In the genomic region with DNA sequence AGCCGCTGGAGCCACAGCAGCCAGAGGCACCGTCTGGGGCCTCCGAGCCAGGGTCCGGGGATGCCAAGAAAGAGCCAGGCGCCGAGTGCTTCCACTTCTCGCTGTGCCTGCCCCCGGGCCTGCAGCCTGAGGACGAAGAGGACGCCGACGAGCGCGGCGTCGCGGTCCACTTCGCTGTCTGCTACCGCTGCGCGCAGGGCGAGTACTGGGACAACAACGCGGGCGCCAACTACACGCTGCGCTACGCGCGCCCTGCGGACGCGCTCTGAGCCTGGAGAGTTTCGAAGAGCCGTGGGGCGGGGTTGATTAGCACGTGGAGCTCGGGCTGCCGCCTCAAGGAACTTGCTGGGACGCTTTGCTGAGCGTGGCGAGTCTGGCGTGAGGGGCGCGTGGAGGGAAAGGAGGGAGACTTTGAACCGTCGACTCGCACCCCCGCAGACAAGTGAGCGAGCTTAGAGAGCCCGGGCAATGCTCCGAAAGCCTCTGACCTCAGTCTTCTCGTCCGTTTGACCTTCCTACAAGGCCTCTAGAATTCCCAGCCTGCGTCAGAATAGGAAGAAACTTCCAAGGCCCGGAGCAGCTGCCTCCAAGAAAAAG, we compare ENCODE assay signal across 9 cellular contexts. TPM values are rescaled to one million over a fixed set of nuclear protein-coding genes. Genes with fewer than 3 reads are reported as not detected.
A peak's percentile ranks its signal among the peaks of the same experiment; 100 is the strongest.
DNase-seq lines count a peak whose midpoint lies in the region; ATAC-seq and TF ChIP-seq lines count a peak whose summit lies in the region.
"Had no signal": no experiment of that assay in that cellular context is flagged by ENCODE, and none has a peak within 500 bp of the region (broad histone marks: within the 10 kb centered on the region; RNA-seq: fewer than 3 reads in every experiment).

No MANE protein-coding gene starts in this region.

- TF ChIP-seq POLR2A in esophagus muscularis mucosa (IDR thresholded peaks at IDR 0.05; ENCODE audit: low read depth) (no peak), vagina (IDR thresholded peaks at IDR 0.05) (no peak)

- TF ChIP-seq CTCF in esophagus muscularis mucosa (IDR thresholded peaks at IDR 0.05) = no peak
- TF ChIP-seq CTCF in neural cell (IDR thresholded peaks at IDR 0.05; ENCODE audit: poor library complexity, severe bottlenecking) = no peak
- no peak for TF ChIP-seq CTCF in vagina (IDR thresholded peaks at IDR 0.05)
- no peak for TF ChIP-seq CTCF in GM20000 (IDR thresholded peaks at IDR 0.05; ENCODE audit: extremely low read depth, missing control alignments)

- H3K4me3 ChIP-seq in esophagus muscularis mucosa (peak overlapping the region; percentile 59 to 82 (median 72)), neural cell (ENCODE audit: low read length) (peak overlapping the region; percentile 75), vagina (peak overlapping the region; percentile 66 to 71)

- 70% methylated on average over 15 of the region's 56 CpGs for WGBS in esophagus muscularis mucosa

- peak overlapping the region in 3 of 4 donors; percentile 87 to 89 (median 88) for H3K27ac ChIP-seq in esophagus muscularis mucosa (replicated peaks in 1 of 4)
- no peak overlapping the region for H3K27ac ChIP-seq in neural cell (ENCODE audit: low read length)
- H3K27ac ChIP-seq in vagina = peak overlapping the region; percentile 88

- intact Hi-C loops in esophagus muscularis mucosa (cut with DNase I) (loop anchor here (10.0 kb wide), 1 partner anchor 62 kb away; no protein-coding TSS in a partner anchor), vagina (cut with DNase I) (no loop called here)

- no peak for TF ChIP-seq RAD21 in neural cell (conservative IDR thresholded peaks at IDR 0.05)

- no peaks in the 10 kb centered on the region for H3F3A ChIP-seq in neural cell (ENCODE audit: insufficient read depth, low read length, poor library complexity, severe bottlenecking)

- H2AFZ ChIP-seq in neural cell (ENCODE audit: low read depth, low read length) = no peak overlapping the region

- H3K36me3 ChIP-seq in esophagus muscularis mucosa = no peaks in the 10 kb centered on the region
- no peaks in the 10 kb centered on the region for H3K36me3 ChIP-seq in neural cell (ENCODE audit: insufficient read depth, low read length)
- no peaks in the 10 kb centered on the region for H3K36me3 ChIP-seq in vagina

- no peak for ATAC-seq in HG03520 (IDR thresholded peaks at IDR 0.05; ENCODE audit: unreplicated experiment)

- H3K79me2 ChIP-seq in neural cell (replicated peaks; ENCODE audit: insufficient read depth, low read length) = no peaks in the 10 kb centered on the region

- H3K9me2 ChIP-seq in neural cell (ENCODE audit: insufficient read depth, low read length) = no peaks in the 10 kb centered on the region

- no peak overlapping the region for H3K9ac ChIP-seq in neural cell (ENCODE audit: low read length)

- H3K4me1 ChIP-seq in esophagus muscularis mucosa = peaks cover 18 to 37% (median 25%) of the 10 kb centered on the region in 4 donors
- H3K4me1 ChIP-seq in vagina = peaks cover 38% of the 10 kb centered on the region

- H3K9me3 ChIP-seq in esophagus muscularis mucosa (no peaks in the 10 kb centered on the region), neural cell (ENCODE audit: low read length) (no peaks in the 10 kb centered on the region), vagina (no peaks in the 10 kb centered on the region)

- no peaks in the 10 kb centered on the region for H4K20me1 ChIP-seq in neural cell (ENCODE audit: insufficient read depth)

- TF ChIP-seq EP300 in esophagus muscularis mucosa (IDR thresholded peaks at IDR 0.05) (no peak), neural cell (conservative IDR thresholded peaks at IDR 0.05; ENCODE audit: poor library complexity, severe bottlenecking) (no peak)

- peak; percentile 18 for DNase-seq in stimulated activated CD4-positive, alpha-beta T cell treated with anti-CD3 and anti-CD28 coated beads, Interleukin-15, amount 100 ng/mL, for 24 hours
- DNase-seq in stimulated activated CD4-positive, alpha-beta T cell treated with anti-CD3 and anti-CD28 coated beads, Interleukin-4, amount 100 ng/mL, for 4 hours = no peak
- no peak for DNase-seq in esophagus muscularis mucosa (ENCODE audit: extremely low spot score)
- DNase-seq in vagina (ENCODE audit: extremely low spot score in 2 of 2) = peak; percentile 84
- DNase-seq in GM20000 (ENCODE audit: low spot score) = no peak
- DNase-seq in hippocampal formation (lab: John Stamatoyannopoulos, UW) = no peak
- DNase-seq: CD4-positive, alpha-beta memory T cell had no signal

- H3K4me2 ChIP-seq in neural cell (ENCODE audit: low read length) = no peak overlapping the region

- H3K27me3 ChIP-seq in esophagus muscularis mucosa (no peaks in the 10 kb centered on the region), neural cell (ENCODE audit: insufficient read depth, low read depth, low read length) (peaks cover 46% of the 10 kb centered on the region), vagina (no peaks in the 10 kb centered on the region)

TF ChIP-seq in neural cell, 6 proteins besides CTCF, POLR2A, EP300 and RAD21:
- no peak for TF ChIP-seq POLR2AphosphoS5 (IDR thresholded peaks at IDR 0.05)
- TF ChIP-seq, protein P1, sequence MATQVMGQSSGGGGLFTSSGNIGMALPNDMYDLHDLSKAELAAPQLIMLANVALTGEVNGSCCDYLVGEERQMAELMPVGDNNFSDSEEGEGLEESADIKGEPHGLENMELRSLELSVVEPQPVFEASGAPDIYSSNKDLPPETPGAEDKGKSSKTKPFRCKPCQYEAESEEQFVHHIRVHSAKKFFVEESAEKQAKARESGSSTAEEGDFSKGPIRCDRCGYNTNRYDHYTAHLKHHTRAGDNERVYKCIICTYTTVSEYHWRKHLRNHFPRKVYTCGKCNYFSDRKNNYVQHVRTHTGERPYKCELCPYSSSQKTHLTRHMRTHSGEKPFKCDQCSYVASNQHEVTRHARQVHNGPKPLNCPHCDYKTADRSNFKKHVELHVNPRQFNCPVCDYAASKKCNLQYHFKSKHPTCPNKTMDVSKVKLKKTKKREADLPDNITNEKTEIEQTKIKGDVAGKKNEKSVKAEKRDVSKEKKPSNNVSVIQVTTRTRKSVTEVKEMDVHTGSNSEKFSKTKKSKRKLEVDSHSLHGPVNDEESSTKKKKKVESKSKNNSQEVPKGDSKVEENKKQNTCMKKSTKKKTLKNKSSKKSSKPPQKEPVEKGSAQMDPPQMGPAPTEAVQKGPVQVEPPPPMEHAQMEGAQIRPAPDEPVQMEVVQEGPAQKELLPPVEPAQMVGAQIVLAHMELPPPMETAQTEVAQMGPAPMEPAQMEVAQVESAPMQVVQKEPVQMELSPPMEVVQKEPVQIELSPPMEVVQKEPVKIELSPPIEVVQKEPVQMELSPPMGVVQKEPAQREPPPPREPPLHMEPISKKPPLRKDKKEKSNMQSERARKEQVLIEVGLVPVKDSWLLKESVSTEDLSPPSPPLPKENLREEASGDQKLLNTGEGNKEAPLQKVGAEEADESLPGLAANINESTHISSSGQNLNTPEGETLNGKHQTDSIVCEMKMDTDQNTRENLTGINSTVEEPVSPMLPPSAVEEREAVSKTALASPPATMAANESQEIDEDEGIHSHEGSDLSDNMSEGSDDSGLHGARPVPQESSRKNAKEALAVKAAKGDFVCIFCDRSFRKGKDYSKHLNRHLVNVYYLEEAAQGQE (IDR thresholded peaks at IDR 0.05; ENCODE audit: borderline replicate concordance) = no peak
- TF ChIP-seq TAF1 (IDR thresholded peaks at IDR 0.05; ENCODE audit: low read depth) = no peak
- TF ChIP-seq MXI1 (conservative IDR thresholded peaks at IDR 0.05; ENCODE audit: poor library complexity, severe bottlenecking) = no peak
- TF ChIP-seq EZH2 (IDR thresholded peaks at IDR 0.05; ENCODE audit: borderline replicate concordance, insufficient read depth, low read length, poor library complexity, severe bottlenecking) = no peak
- no peak for TF ChIP-seq SMC3 (conservative IDR thresholded peaks at IDR 0.05; ENCODE audit: poor library complexity)
TF ChIP-seq in neural cell: peak in this region for 0.

RNA-seq across cellular contexts. Expression of a gene that starts 1.3 kb away (rescaled TPM):
- total RNA-seq in esophagus muscularis mucosa (1 to 10 TPM; 3.0 to 7.9 (median 5.5) TPM), vagina (4.4 TPM)
- not detected in 2 replicates for polyA plus RNA-seq in neural cell
- not detected in 2 replicates for polyA minus RNA-seq in neural cell
- total RNA-seq: CD4-positive, alpha-beta memory T cell had no signal
- polyA plus RNA-seq: CD4-positive, alpha-beta memory T cell had no signal

Comparison
In these comparisons a context has a peak if more than half of its experiments do, and no peak if none do; other contexts are left out.
1. DNase-seq: peak in stimulated activated CD4-positive, alpha-beta T cell treated with anti-CD3 and anti-CD28 coated beads, Interleukin-15, amount 100 ng/mL, for 24 hours (single experiment) and vagina (2 of 2); none in stimulated activated CD4-positive, alpha-beta T cell treated with anti-CD3 and anti-CD28 coated beads, Interleukin-4, amount 100 ng/mL, for 4 hours (0 of 2), esophagus muscularis mucosa (single experiment), GM20000 (single experiment) and hippocampal formation (0 of 2).
2. Peak in every context shown above with its lines, with median percentiles within 50 percentile points of each other: H3K4me3 ChIP-seq.